In the genomic region with DNA sequence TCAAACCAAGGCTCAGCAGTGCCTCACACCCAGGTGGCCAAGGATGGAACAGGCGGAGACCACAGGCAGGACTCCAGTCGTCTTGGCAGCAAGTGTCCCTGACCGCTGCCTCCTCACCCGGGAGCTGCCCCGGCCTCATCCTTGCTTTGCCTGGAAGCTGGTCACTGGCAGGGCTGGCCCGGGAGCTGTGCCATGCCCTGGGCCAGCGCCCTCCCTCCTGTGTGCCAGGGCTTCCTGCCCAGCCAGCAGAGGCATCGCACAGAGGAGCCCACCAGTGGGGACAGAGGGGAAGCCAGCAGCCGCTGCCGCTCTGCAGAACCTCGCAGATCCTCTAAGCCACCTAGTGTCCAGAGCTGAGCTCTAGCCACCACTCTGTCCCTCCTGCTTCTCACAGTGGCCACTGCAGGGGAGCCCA, we compare ENCODE assay signal across 10 cellular contexts. TPM values are rescaled to one million over a fixed set of nuclear protein-coding genes. Genes with fewer than 3 reads are reported as not detected.
DNase-seq lines count a peak whose midpoint lies in the region; ATAC-seq and TF ChIP-seq lines count a peak whose summit lies in the region.
"Had no signal": no experiment of that assay in that cellular context is flagged by ENCODE, and none has a peak within 500 bp of the region (broad histone marks: within the 10 kb centered on the region; RNA-seq: fewer than 3 reads in every experiment).

No MANE protein-coding gene starts in this region.

- H3K4me1 ChIP-seq in esophagus squamous epithelium, result peaks cover 6 to 68% (median 20%) of the 10 kb centered on the region in 3 donors
- H3K4me1 ChIP-seq: Caco-2 had no signal

- in situ Hi-C loops in ACHN (cut with HindIII; ENCODE audit: low pct_ligation_motif_present, low pct_unique_long_range_greater_than_20kb, low sequenced_read_pairs), result no loop called here

- H3K4me3 Mint-ChIP-seq in stimulated activated effector memory CD8-positive, alpha-beta T cell treated with anti-CD3 and anti-CD28 coated beads, Interleukin-12 subunit alpha, Interleukin-12 subunit beta, amount 100 ng/mL, for 72 hours, result no peak overlapping the region

- H3K36me3 Mint-ChIP-seq in stimulated activated effector memory CD8-positive, alpha-beta T cell treated with anti-CD3 and anti-CD28 coated beads, Interleukin-12 subunit alpha, Interleukin-12 subunit beta, amount 100 ng/mL, for 72 hours, result no peaks in the 10 kb centered on the region

- no peaks in the 10 kb centered on the region for H3K36me3 ChIP-seq in esophagus squamous epithelium

- H3K27ac ChIP-seq in esophagus squamous epithelium, result peak overlapping the region in 3 of 4 donors; percentile 3 to 26 (median 18)

- no peak overlapping the region for H3K27ac Mint-ChIP-seq in stimulated activated effector memory CD8-positive, alpha-beta T cell treated with anti-CD3 and anti-CD28 coated beads, Interleukin-12 subunit alpha, Interleukin-12 subunit beta, amount 100 ng/mL, for 72 hours

- H3K4me1 Mint-ChIP-seq in stimulated activated effector memory CD8-positive, alpha-beta T cell treated with anti-CD3 and anti-CD28 coated beads, Interleukin-12 subunit alpha, Interleukin-12 subunit beta, amount 100 ng/mL, for 72 hours, result peaks cover 7% of the 10 kb centered on the region

- TF ChIP-seq CTCF in esophagus squamous epithelium (IDR thresholded peaks at IDR 0.05), result peak in 3 of 6 experiments; percentile 10 to 24 (median 12)

- 8 to 60% methylated on average over 1 to 4 of the region's 11 CpGs for WGBS in esophagus squamous epithelium, 2 donors

- no peaks in the 10 kb centered on the region for H3K9me3 Mint-ChIP-seq in stimulated activated effector memory CD8-positive, alpha-beta T cell treated with anti-CD3 and anti-CD28 coated beads, Interleukin-12 subunit alpha, Interleukin-12 subunit beta, amount 100 ng/mL, for 72 hours

- peak overlapping the region in 1 of 4 donors; percentile 9 for H3K4me3 ChIP-seq in esophagus squamous epithelium

- TF ChIP-seq POLR2A in esophagus squamous epithelium (IDR thresholded peaks at IDR 0.05), result no peak

- H3K27me3 ChIP-seq in esophagus squamous epithelium, result peaks cover 0 to 77% (median 0%) of the 10 kb centered on the region in 4 donors

- ATAC-seq in stimulated activated effector memory CD8-positive, alpha-beta T cell treated with anti-CD3 and anti-CD28 coated beads, Interleukin-12 subunit alpha, Interleukin-12 subunit beta, amount 100 ng/mL, for 72 hours, result no peak

- DNase-seq in ACHN (peak; percentile 32), NCI-H460 (ENCODE audit: extremely low read depth, low read depth) (peak; percentile 20), esophagus squamous epithelium (lab: John Stamatoyannopoulos, UW) (no peak), myocyte (ENCODE audit: low read depth) (peak; percentile 72), CD1c-positive myeloid dendritic cell (ENCODE audit: extremely low spot score) (no peak), SIG-M5 (lab: John Stamatoyannopoulos, UW) (no peak)
- DNase-seq in stimulated activated effector memory CD8-positive, alpha-beta T cell treated with anti-CD3 and anti-CD28 coated beads, Interleukin-12 subunit alpha, Interleukin-12 subunit beta, amount 100 ng/mL, for 72 hours (ENCODE audit: low spot score in 2 of 2), result no peak
- DNase-seq in effector CD4-positive, alpha-beta T cell, result no peak
- DNase-seq: activated CD4-positive, CD25-positive, alpha-beta regulatory T cell had no signal

- intact Hi-C loops in esophagus squamous epithelium (cut with DNase I), result no loop called here

- no peaks in the 10 kb centered on the region for H3K9me3 ChIP-seq in esophagus squamous epithelium
- H3K9me3 ChIP-seq: Caco-2 had no signal

RNA-seq across cellular contexts. Expression of gene CASZ1, which starts 7.8 kb away (rescaled TPM):
- 6.4 and 6.9 TPM in 2 replicates for total RNA-seq in NCI-H460 (2014; rRNA removed; shearing (Covaris generic))
- polyA plus RNA-seq in NCI-H460 (2014; cell fraction: nucleus; rRNA removed), result 3.0 and 3.4 TPM in 2 replicates
- total RNA-seq in esophagus squamous epithelium (10 to 100 TPM; 13.1 to 33.7 (median 20.9) TPM), myocyte (11.6 and 20.8 TPM in 2 replicates)
- polyA plus RNA-seq in myocyte (2012), result 8.6 TPM

Comparison
In these comparisons a context has a peak if more than half of its experiments do, and no peak if none do; other contexts are left out.
1. DNase-seq: peak in ACHN (single experiment), NCI-H460 (single experiment) and myocyte (single experiment); none in esophagus squamous epithelium (single experiment), stimulated activated effector memory CD8-positive, alpha-beta T cell treated with anti-CD3 and anti-CD28 coated beads, Interleukin-12 subunit alpha, Interleukin-12 subunit beta, amount 100 ng/mL, for 72 hours (0 of 2), effector CD4-positive, alpha-beta T cell (single experiment), CD1c-positive myeloid dendritic cell (single experiment) and SIG-M5 (single experiment).